ENCODE assay signal across 18 cellular contexts in the genomic region with DNA sequence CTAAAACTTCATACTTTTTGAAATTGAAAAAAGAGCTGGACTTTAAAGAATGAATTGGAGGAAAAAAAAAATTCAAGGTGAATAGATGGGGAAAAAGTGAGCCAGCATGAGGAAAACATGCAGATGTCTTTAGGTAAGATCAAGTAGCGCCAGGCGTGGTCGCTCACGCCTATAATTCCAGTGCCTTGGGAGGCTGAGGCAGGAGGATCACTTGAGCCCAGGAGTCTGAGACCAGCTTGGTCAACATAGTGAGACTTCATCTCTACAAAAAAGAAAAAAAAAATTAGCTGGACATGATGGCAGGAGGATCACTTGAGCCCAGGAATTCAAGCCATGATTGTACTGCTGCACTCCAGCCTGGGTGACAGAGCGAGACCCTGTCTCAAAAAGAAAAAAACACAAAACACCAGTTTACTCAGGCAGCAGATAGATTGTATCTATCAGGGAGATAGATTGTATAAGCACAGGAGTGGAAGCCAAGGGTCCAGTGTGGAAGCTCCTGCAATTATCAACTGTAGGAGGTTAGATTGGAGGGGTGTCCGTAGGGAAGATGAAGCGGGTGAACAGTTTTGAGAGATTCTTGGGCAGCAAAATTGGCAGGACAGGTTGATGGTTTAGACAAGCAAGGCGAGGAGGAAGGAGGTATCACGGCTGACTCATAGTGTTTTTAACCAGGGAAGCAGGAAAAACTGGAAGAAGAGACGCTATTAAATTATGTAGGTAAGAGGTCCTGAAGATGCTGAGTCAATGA.
DNase-seq lines count a peak whose midpoint lies in the region; ATAC-seq and TF ChIP-seq lines count a peak whose summit lies in the region.
"Had no signal": no experiment of that assay in that cellular context is flagged by ENCODE, and none has a peak within 500 bp of the region (broad histone marks: within the 10 kb centered on the region; RNA-seq: fewer than 3 reads in every experiment).

No MANE protein-coding gene starts in this region.

- H3K27me3 ChIP-seq in RWPE2 (ENCODE audit: insufficient read depth, poor library complexity, severe bottlenecking) (no peaks in the 10 kb centered on the region), tibial artery (no peaks in the 10 kb centered on the region)

- H3K27ac ChIP-seq in RWPE2 (ENCODE audit: poor library complexity, severe bottlenecking) = no peak overlapping the region
- H3K27ac ChIP-seq in tibial artery = no peak overlapping the region
- H3K27ac ChIP-seq: coronary artery had no signal

- intact Hi-C loops in tibial artery (cut with DNase I; ENCODE audit: low total_unique reads) = no loop called here

- DNase-seq in A172 (ENCODE audit: low spot score) (peak; percentile 49), Daoy (ENCODE audit: low read depth) (peak; percentile 71), RWPE2 (ENCODE audit: low spot score) (no peak), kidney tubule cell (ENCODE audit: low spot score) (peak; percentile 65), tibial artery (no peak), islet precursor cell (no peak)
- DNase-seq: activated CD4-positive, alpha-beta memory T cell treated with anti-CD3 and anti-CD28 coated beads, Interleukin-2, amount 10 ng/mL, durations not matched to agents 7 days and 5 days; HCEC 1CT; KBM-7; midbrain; NCI-H1930; OCI-M1; stimulated activated CD4-positive, alpha-beta T cell treated with anti-CD3 and anti-CD28 coated beads, Interleukin-4, amount 100 ng/mL, for 1 hour; stimulated activated naive CD8-positive, alpha-beta T cell treated with anti-CD3 and anti-CD28 coated beads, Interleukin-15, Interleukin-2, amounts not matched to agents 100 U/mL and 50 U/mL, for 24 hours had no signal

- peak; percentile 92 for ATAC-seq in RWPE2 (ENCODE audit: low read depth)
- no peak for ATAC-seq in HG03095 (IDR thresholded peaks at IDR 0.05; ENCODE audit: unreplicated experiment)
- no peak for ATAC-seq in GM18519 (IDR thresholded peaks at IDR 0.05; ENCODE audit: low FRiP score, unreplicated experiment)
- ATAC-seq: activated naive CD4-positive, alpha-beta T cell treated with anti-CD3 and anti-CD28 coated beads, Interleukin-2, amount 50 U/mL, for 72 hours; stimulated activated naive CD8-positive, alpha-beta T cell treated with anti-CD3 and anti-CD28 coated beads, Interleukin-15, Interleukin-2, amounts not matched to agents 100 U/mL and 50 U/mL, for 24 hours had no signal

- no peak overlapping the region for H3K4me3 ChIP-seq in RWPE2 (ENCODE audit: severe bottlenecking)
- H3K4me3 ChIP-seq in tibial artery = no peak overlapping the region
- H3K4me3 ChIP-seq: coronary artery had no signal

- no peaks in the 10 kb centered on the region for H3K9me3 ChIP-seq in RWPE2 (ENCODE audit: severe bottlenecking)
- no peaks in the 10 kb centered on the region for H3K9me3 ChIP-seq in tibial artery

- H3K36me3 ChIP-seq in RWPE2 (ENCODE audit: low read depth) = no peaks in the 10 kb centered on the region
- no peaks in the 10 kb centered on the region for H3K36me3 ChIP-seq in tibial artery

- TF ChIP-seq CTCF in RWPE2 (IDR thresholded peaks at IDR 0.05; ENCODE audit: poor library complexity, severe bottlenecking) (no peak), tibial artery (IDR thresholded peaks at IDR 0.05) (no peak)

- H3K4me1 ChIP-seq in RWPE2 (ENCODE audit: insufficient read depth, poor library complexity, severe bottlenecking) (peaks cover 9% of the 10 kb centered on the region), tibial artery (no peaks in the 10 kb centered on the region)

Comparison
In these comparisons a context has a peak if more than half of its experiments do, and no peak if none do; other contexts are left out.
1. DNase-seq: peak in A172 (single experiment), Daoy (single experiment) and kidney tubule cell (single experiment); none in RWPE2 (single experiment), tibial artery (0 of 2) and islet precursor cell (single experiment).